Comparison of ENCODE assay signal across 14 cellular contexts in the genomic region with DNA sequence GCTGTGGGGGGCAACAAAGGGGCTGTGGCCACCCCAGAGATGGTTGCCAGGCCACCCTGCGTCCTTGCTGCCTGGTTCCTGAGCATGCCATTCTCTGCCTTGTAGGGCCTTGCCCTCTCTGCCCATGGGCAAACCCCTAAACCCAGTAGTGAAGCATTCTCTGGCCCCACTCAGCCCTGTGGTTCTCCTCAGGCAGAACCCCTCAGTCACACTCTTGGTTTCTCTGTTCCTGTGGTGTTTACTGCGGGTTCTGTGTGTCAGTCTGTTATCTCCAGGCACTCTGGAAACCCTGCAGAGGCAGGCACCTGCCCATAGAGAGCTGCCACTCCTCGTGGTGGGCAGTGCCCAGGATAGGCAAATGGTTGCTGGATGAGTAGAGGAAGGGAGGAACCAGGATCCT. TPM values are rescaled to one million over a fixed set of nuclear protein-coding genes. Genes with fewer than 3 reads are reported as not detected.
"Had no signal": no experiment of that assay in that cellular context is flagged by ENCODE, and none has a peak within 500 bp of the region (broad histone marks: within the 10 kb centered on the region; RNA-seq: fewer than 3 reads in every experiment).

No MANE protein-coding gene starts in this region.

- H3K4me1 ChIP-seq: foreskin keratinocyte had no signal

- H3K4me3 ChIP-seq: body of pancreas, lower lobe of right lung, pancreas had no signal

- ATAC-seq: body of pancreas, foreskin keratinocyte, lower lobe of right lung, pancreas had no signal

- H3K9me3 Mint-ChIP-seq: activated naive CD4-positive, alpha-beta T cell treated with anti-CD3 and anti-CD28 coated beads, Interleukin-2, amount 50 U/mL, for 72 hours; type B pancreatic cell had no signal

- DNase-seq: activated gamma-delta T cell; activated T-cell treated with anti-CD3 and anti-CD28 coated beads, Interleukin-2, amount 50 U/mL, for 48 hours; amygdala; body of pancreas; central memory CD4-positive, alpha-beta T cell; effector CD8-positive, alpha-beta T cell; foreskin keratinocyte; glutamatergic neuron; lower lobe of right lung; pancreas; stimulated activated CD4-positive, alpha-beta T cell treated with anti-CD3 and anti-CD28 coated beads, Interleukin-1b, Interleukin-23, amount 100 ng/mL, for 48 hours; SW 1271 had no signal

- H3K4me3 Mint-ChIP-seq: type B pancreatic cell had no signal

- H3K27ac Mint-ChIP-seq: activated naive CD4-positive, alpha-beta T cell treated with anti-CD3 and anti-CD28 coated beads, Interleukin-2, amount 50 U/mL, for 72 hours; type B pancreatic cell had no signal

- H3K27me3 ChIP-seq: body of pancreas, foreskin keratinocyte, pancreas had no signal

- H3K9me3 ChIP-seq: body of pancreas, lower lobe of right lung, pancreas had no signal

- H3K27me3 Mint-ChIP-seq: type B pancreatic cell had no signal

- H3K27ac ChIP-seq: body of pancreas, foreskin keratinocyte, lower lobe of right lung, pancreas had no signal

RNA-seq across cellular contexts. Expression of a gene that starts 41.1 kb away (rescaled TPM):
- total RNA-seq: activated naive CD4-positive, alpha-beta T cell treated with anti-CD3 and anti-CD28 coated beads, Interleukin-2, amount 50 U/mL, for 72 hours; body of pancreas; foreskin keratinocyte; lower lobe of right lung; pancreas had no signal
- polyA plus RNA-seq: foreskin keratinocyte, pancreas had no signal

RNA-seq across cellular contexts. Expression of a gene that starts 42.8 kb away (rescaled TPM):
- total RNA-seq: foreskin keratinocyte had no signal
- polyA plus RNA-seq: foreskin keratinocyte had no signal
